32 cellular contexts compared by ENCODE assay signal in the genomic region with DNA sequence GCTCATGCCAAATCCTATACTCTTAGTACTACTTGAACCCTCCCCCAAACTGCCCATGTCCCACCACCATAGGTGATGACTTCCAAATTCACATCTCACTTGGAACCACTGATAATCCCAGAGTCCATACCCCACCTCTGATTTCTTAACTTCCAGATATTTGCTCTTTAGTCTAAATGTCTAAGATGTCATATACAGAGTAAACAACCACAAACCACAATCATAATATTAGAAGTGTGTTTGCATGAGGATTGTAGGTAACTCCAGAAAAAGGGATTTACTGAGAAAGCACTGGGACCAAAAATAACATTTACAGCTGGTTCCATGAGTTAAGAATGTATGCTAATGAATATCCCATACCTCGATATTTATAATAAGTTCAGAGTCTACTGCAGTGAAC.
"Had no signal": no experiment of that assay in that cellular context is flagged by ENCODE, and none has a peak within 500 bp of the region (broad histone marks: within the 10 kb centered on the region; RNA-seq: fewer than 3 reads in every experiment).

No MANE protein-coding gene starts in this region.

- ATAC-seq: activated naive CD4-positive, alpha-beta T cell treated with anti-CD3 and anti-CD28 coated beads, Interleukin-2, amount 50 U/mL, for 72 hours; activated naive CD8-positive, alpha-beta T cell treated with anti-CD3 and anti-CD28 coated beads, Interleukin-2, amount 50 U/mL, for 24 hours; activated T-cell treated with anti-CD3 and anti-CD28 coated beads, Interleukin-2, amount 50 U/mL, for 4 hours; activated T-cell treated with anti-CD3 and anti-CD28 coated beads, Interleukin-2, amount 50 U/mL, for 72 hours; activated T-helper 17 cell treated with anti-CD3 and anti-CD28 coated beads, Interleukin-2, amount 50 U/mL, for 72 hours; body of pancreas had no signal

- H3K27me3 ChIP-seq: adrenal gland, ascending aorta, body of pancreas, brain microvascular endothelial cell, breast epithelium, cardiac muscle cell had no signal

- H3K36me3 ChIP-seq: adrenal gland, ascending aorta, brain microvascular endothelial cell, breast epithelium, cardiac muscle cell had no signal

- DNase-seq: activated effector memory CD4-positive, alpha-beta T cell treated with anti-CD3 and anti-CD28 coated beads, Interleukin-2, amount 50 U/mL, for 16 hours; activated effector memory CD4-positive, alpha-beta T cell treated with Interleukin-2 at 50 U/mL for 16 hours; activated gamma-delta T cell; activated gamma-delta T cell treated with Interleukin-2 at 50 U/mL for 16 hours; activated naive CD4-positive, alpha-beta T cell; activated naive CD4-positive, alpha-beta T cell treated with anti-CD3 and anti-CD28 coated beads for 36 hours; activated naive CD4-positive, alpha-beta T cell treated with anti-CD3 and anti-CD28 coated beads, Interleukin-2, amount 10 ng/mL, durations not matched to agents 7 days and 5 days; activated naive CD4-positive, alpha-beta T cell treated with anti-CD3 and anti-CD28 coated beads, Interleukin-2, amount 50 U/mL, for 16 hours; activated naive CD4-positive, alpha-beta T cell treated with Interleukin-2 at 50 U/mL for 16 hours; activated naive CD8-positive, alpha-beta T cell treated with anti-CD3 and anti-CD28 coated beads for 36 hours; activated naive CD8-positive, alpha-beta T cell treated with anti-CD3 and anti-CD28 coated beads, Interleukin-2, amount 10 ng/mL, durations not matched to agents 7 days and 5 days; activated naive CD8-positive, alpha-beta T cell treated with anti-CD3 and anti-CD28 coated beads, Interleukin-2, amount 50 U/mL, for 24 hours; activated T-cell treated with anti-CD3 and anti-CD28 coated beads, Interleukin-2, amount 50 U/mL, for 1 hour; activated T-cell treated with anti-CD3 and anti-CD28 coated beads, Interleukin-2, amount 50 U/mL, for 24 hours; activated T-cell treated with anti-CD3 and anti-CD28 coated beads, Interleukin-2, amount 50 U/mL, for 4 hours; activated T-cell treated with anti-CD3 and anti-CD28 coated beads, Interleukin-2, amount 50 U/mL, for 48 hours; activated T-cell treated with anti-CD3 and anti-CD28 coated beads, Interleukin-2, amount 50 U/mL, for 72 hours; adrenal gland; amniotic stem cell; amygdala; anterior cingulate cortex; aorta; body of pancreas; brain microvascular endothelial cell; caudate nucleus; central memory CD4-positive, alpha-beta T cell; cerebellar nuclear complex had no signal

- H3K4me3 ChIP-seq: adrenal gland, ascending aorta, body of pancreas, breast epithelium, cardiac muscle cell had no signal

- H3K4me1 ChIP-seq: adrenal gland, ascending aorta, body of pancreas, breast epithelium had no signal

- H3K9me3 ChIP-seq: adrenal gland, ascending aorta, body of pancreas, breast epithelium had no signal

- H3K27ac ChIP-seq: adrenal gland, ascending aorta, body of pancreas, brain microvascular endothelial cell, breast epithelium, cardiac muscle cell had no signal
